In genomic region chr9:89463986-89464901, GRCh38 we compare ENCODE assay signal across 9 cellular contexts. TPM values are rescaled to one million over a fixed set of nuclear protein-coding genes. Genes with fewer than 3 reads are reported as not detected.
A peak's percentile ranks its signal among the peaks of the same experiment; 100 is the strongest.
DNase-seq lines count a peak whose midpoint lies in the region; ATAC-seq and TF ChIP-seq lines count a peak whose summit lies in the region.
"Had no signal": no experiment of that assay in that cellular context is flagged by ENCODE, and none has a peak within 500 bp of the region (broad histone marks: within the 10 kb centered on the region; RNA-seq: fewer than 3 reads in every experiment).

No MANE protein-coding gene starts in this region.

- no peaks in the 10 kb centered on the region for H3K27me3 ChIP-seq in body of pancreas
- H3K27me3 ChIP-seq: heart right ventricle had no signal

- TF ChIP-seq POLR2A in body of pancreas (IDR thresholded peaks at IDR 0.05) = no peak

- WGBS in body of pancreas, 2 donors = 75 to 83% methylated on average over 10 of the region's 10 CpGs

- H3K4me3 Mint-ChIP-seq in T-helper 2 cell treated with Interferon-gamma antibody and Interleukin-4, amounts not matched to agents 5 μg/mL and 100 μg/mL, for 36 hours = peak overlapping the region; percentile 80

- TF ChIP-seq CTCF in body of pancreas (IDR thresholded peaks at IDR 0.05) = no peak

- H3K4me1 Mint-ChIP-seq in T-helper 2 cell treated with Interferon-gamma antibody and Interleukin-4, amounts not matched to agents 5 μg/mL and 100 μg/mL, for 36 hours (ENCODE audit: low read depth) = peaks cover 90% of the 10 kb centered on the region

- H3K36me3 ChIP-seq in body of pancreas (replicated peaks in 1 of 2; ENCODE audit: insufficient read depth in 1 of 2, low read depth in 2 of 2) = no peaks in the 10 kb centered on the region
- H3K36me3 ChIP-seq: heart right ventricle had no signal

- ATAC-seq in GM18519 (IDR thresholded peaks at IDR 0.05; ENCODE audit: low FRiP score, unreplicated experiment) = peak; percentile 38
- peak; percentile 43 for ATAC-seq in HG03045 (IDR thresholded peaks at IDR 0.05; ENCODE audit: unreplicated experiment)
- peak; percentile 21 for ATAC-seq in body of pancreas

- no peaks in the 10 kb centered on the region for H3K27me3 Mint-ChIP-seq in T-helper 2 cell treated with Interferon-gamma antibody and Interleukin-4, amounts not matched to agents 5 μg/mL and 100 μg/mL, for 36 hours (ENCODE audit: low read depth)

- H3K27ac ChIP-seq in body of pancreas = peak overlapping the region in 2 of 4 donors; percentile 28 to 54

- H3K4me3 ChIP-seq in body of pancreas = no peak overlapping the region

- no peaks in the 10 kb centered on the region for H3K4me1 ChIP-seq in body of pancreas

- intact Hi-C loops in body of pancreas (cut with DNase I) = no loop called here

- H3K27ac Mint-ChIP-seq in T-helper 2 cell treated with Interferon-gamma antibody and Interleukin-4, amounts not matched to agents 5 μg/mL and 100 μg/mL, for 36 hours = peak overlapping the region; percentile 92

- no peaks in the 10 kb centered on the region for H3K9me3 ChIP-seq in body of pancreas
- H3K9me3 ChIP-seq: heart right ventricle had no signal

- H3K36me3 Mint-ChIP-seq in T-helper 2 cell treated with Interferon-gamma antibody and Interleukin-4, amounts not matched to agents 5 μg/mL and 100 μg/mL, for 36 hours (ENCODE audit: low read depth) = peaks cover 78% of the 10 kb centered on the region

- peak; percentile 88 for DNase-seq in T-helper 2 cell treated with Interferon-gamma antibody and Interleukin-4, amounts not matched to agents 5 μg/mL and 100 μg/mL, for 36 hours (ENCODE audit: low spot score)
- DNase-seq in body of pancreas (peak in 1 of 4 donors; percentile 35), iPS-NIHi7 (ENCODE audit: extremely low spot score) (no peak), cerebellum (ENCODE audit: low spot score) (no peak), kidney glomerular epithelial cell (lab: John Stamatoyannopoulos, UW) (no peak)
- peak; percentile 74 for DNase-seq in stimulated activated CD4-positive, alpha-beta T cell treated with anti-CD3 and anti-CD28 coated beads, Interleukin-4, amount 100 ng/mL, for 1 hour
- DNase-seq: heart right ventricle had no signal

- no peaks in the 10 kb centered on the region for H3K9me3 Mint-ChIP-seq in T-helper 2 cell treated with Interferon-gamma antibody and Interleukin-4, amounts not matched to agents 5 μg/mL and 100 μg/mL, for 36 hours

RNA-seq across cellular contexts. Expression of gene SEMA4D, which starts 33.7 kb away (rescaled TPM):
- total RNA-seq in body of pancreas (10 to 100 TPM; 15.6 to 18.1 TPM), cerebellum (18.4 TPM)

Comparison
In these comparisons a context has a peak if more than half of its experiments do, and no peak if none do; other contexts are left out.
1. DNase-seq: peak in T-helper 2 cell treated with Interferon-gamma antibody and Interleukin-4, amounts not matched to agents 5 μg/mL and 100 μg/mL, for 36 hours (single experiment) and stimulated activated CD4-positive, alpha-beta T cell treated with anti-CD3 and anti-CD28 coated beads, Interleukin-4, amount 100 ng/mL, for 1 hour (single experiment); none in iPS-NIHi7 (single experiment), cerebellum (single experiment) and kidney glomerular epithelial cell (single experiment).
2. Peak in every context shown above with its lines, with median percentiles within 50 percentile points of each other: ATAC-seq.